Comparison of ENCODE assay signal across 1 cellular context in the genomic region with DNA sequence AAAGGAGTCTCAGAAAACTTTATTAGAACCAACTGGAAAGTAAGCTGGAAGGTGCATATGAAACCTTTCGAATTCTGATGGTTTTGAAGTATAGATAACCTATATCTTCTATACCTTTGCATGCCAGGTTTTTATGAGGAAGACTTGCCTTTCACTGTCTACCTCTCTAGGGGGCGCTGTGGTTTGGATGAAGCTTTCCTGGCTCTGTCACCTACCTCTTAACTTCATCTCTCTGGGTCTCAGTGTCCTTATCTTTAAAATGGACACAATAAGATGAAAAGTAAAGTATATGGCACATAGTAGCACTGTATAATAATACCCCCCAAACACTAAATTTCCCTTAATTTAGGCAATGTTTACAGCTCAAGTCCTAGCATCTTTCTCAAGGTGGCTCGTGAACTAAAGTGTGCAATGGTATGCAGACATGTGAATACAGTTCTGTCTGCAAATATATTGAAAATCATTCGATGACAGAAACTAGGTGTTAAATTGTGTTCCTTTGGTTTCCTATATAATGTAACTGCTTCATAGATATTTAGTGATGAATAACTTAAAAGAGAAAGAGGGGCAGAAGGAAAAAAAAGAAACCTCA.
TF ChIP-seq lines count a peak whose summit lies in the region.

No MANE protein-coding gene starts in this region.

TF ChIP-seq in GM12878, 131 proteins besides CTCF, POLR2A, EP300 and RAD21 (continued from another document):
- TF ChIP-seq, protein P1, sequence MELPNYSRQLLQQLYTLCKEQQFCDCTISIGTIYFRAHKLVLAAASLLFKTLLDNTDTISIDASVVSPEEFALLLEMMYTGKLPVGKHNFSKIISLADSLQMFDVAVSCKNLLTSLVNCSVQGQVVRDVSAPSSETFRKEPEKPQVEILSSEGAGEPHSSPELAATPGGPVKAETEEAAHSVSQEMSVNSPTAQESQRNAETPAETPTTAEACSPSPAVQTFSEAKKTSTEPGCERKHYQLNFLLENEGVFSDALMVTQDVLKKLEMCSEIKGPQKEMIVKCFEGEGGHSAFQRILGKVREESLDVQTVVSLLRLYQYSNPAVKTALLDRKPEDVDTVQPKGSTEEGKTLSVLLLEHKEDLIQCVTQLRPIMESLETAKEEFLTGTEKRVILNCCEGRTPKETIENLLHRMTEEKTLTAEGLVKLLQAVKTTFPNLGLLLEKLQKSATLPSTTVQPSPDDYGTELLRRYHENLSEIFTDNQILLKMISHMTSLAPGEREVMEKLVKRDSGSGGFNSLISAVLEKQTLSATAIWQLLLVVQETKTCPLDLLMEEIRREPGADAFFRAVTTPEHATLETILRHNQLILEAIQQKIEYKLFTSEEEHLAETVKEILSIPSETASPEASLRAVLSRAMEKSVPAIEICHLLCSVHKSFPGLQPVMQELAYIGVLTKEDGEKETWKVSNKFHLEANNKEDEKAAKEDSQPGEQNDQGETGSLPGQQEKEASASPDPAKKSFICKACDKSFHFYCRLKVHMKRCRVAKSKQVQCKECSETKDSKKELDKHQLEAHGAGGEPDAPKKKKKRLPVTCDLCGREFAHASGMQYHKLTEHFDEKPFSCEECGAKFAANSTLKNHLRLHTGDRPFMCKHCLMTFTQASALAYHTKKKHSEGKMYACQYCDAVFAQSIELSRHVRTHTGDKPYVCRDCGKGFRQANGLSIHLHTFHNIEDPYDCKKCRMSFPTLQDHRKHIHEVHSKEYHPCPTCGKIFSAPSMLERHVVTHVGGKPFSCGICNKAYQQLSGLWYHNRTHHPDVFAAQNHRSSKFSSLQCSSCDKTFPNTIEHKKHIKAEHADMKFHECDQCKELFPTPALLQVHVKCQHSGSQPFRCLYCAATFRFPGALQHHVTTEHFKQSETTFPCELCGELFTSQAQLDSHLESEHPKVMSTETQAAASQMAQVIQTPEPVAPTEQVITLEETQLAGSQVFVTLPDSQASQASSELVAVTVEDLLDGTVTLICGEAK (IDR thresholded peaks at IDR 0.05; ENCODE audit: borderline replicate concordance), result no peak
- TF ChIP-seq ZBTB4 (CRISPR knock-in tag; IDR thresholded peaks at IDR 0.05), result no peak
- peak; percentile 65 for TF ChIP-seq SMC3 (IDR thresholded peaks at IDR 0.05; ENCODE audit: borderline replicate concordance, low read length)
- no peak for TF ChIP-seq RB1 (IDR thresholded peaks at IDR 0.05; ENCODE audit: borderline replicate concordance)
- TF ChIP-seq RELB (IDR thresholded peaks at IDR 0.05; ENCODE audit: low read depth), result no peak
- TF ChIP-seq HDAC6 (IDR thresholded peaks at IDR 0.05; ENCODE audit: unreplicated experiment), result no peak
TF ChIP-seq in GM12878: peak in this region for 1.
